ENCODE assay signal across 2 cellular contexts in the genomic region with DNA sequence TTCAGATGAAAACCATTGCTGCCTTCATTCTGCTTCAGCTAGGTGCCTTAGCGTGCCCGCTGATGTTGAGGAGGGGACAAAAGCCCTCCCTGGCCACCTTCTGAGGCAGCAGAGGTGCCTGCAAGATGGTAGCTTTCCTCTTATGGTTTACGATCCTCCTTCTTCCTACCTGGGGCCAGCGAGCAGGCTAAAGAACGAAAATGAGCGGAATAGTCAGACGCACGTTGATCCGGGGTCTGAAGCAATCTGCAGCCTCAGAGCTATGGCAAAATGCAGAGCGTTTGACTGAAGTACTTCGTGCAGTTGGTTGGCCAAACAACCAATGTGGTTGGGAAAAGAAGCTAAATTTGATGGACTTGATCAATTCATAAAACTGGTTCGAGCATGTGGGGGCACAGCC.
TF ChIP-seq lines count a peak whose summit lies in the region.

No MANE protein-coding gene starts in this region.

TF ChIP-seq in GM23338, 12 proteins besides CTCF, POLR2A, EP300 and RAD21 (continued from another document):
- TF ChIP-seq, protein P1, sequence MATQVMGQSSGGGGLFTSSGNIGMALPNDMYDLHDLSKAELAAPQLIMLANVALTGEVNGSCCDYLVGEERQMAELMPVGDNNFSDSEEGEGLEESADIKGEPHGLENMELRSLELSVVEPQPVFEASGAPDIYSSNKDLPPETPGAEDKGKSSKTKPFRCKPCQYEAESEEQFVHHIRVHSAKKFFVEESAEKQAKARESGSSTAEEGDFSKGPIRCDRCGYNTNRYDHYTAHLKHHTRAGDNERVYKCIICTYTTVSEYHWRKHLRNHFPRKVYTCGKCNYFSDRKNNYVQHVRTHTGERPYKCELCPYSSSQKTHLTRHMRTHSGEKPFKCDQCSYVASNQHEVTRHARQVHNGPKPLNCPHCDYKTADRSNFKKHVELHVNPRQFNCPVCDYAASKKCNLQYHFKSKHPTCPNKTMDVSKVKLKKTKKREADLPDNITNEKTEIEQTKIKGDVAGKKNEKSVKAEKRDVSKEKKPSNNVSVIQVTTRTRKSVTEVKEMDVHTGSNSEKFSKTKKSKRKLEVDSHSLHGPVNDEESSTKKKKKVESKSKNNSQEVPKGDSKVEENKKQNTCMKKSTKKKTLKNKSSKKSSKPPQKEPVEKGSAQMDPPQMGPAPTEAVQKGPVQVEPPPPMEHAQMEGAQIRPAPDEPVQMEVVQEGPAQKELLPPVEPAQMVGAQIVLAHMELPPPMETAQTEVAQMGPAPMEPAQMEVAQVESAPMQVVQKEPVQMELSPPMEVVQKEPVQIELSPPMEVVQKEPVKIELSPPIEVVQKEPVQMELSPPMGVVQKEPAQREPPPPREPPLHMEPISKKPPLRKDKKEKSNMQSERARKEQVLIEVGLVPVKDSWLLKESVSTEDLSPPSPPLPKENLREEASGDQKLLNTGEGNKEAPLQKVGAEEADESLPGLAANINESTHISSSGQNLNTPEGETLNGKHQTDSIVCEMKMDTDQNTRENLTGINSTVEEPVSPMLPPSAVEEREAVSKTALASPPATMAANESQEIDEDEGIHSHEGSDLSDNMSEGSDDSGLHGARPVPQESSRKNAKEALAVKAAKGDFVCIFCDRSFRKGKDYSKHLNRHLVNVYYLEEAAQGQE (IDR thresholded peaks at IDR 0.05; ENCODE audit: unreplicated experiment), result no peak
- TF ChIP-seq CREB1 (CRISPR knock-in tag; IDR thresholded peaks at IDR 0.05; ENCODE audit: low read depth) (no peak), ZNF331 (CRISPR knock-in tag; IDR thresholded peaks at IDR 0.05; ENCODE audit: low read depth) (no peak), ZNF114 (CRISPR knock-in tag; IDR thresholded peaks at IDR 0.05) (no peak), NANOG (IDR thresholded peaks at IDR 0.05; ENCODE audit: borderline replicate concordance) (no peak)
- TF ChIP-seq, protein P2, sequence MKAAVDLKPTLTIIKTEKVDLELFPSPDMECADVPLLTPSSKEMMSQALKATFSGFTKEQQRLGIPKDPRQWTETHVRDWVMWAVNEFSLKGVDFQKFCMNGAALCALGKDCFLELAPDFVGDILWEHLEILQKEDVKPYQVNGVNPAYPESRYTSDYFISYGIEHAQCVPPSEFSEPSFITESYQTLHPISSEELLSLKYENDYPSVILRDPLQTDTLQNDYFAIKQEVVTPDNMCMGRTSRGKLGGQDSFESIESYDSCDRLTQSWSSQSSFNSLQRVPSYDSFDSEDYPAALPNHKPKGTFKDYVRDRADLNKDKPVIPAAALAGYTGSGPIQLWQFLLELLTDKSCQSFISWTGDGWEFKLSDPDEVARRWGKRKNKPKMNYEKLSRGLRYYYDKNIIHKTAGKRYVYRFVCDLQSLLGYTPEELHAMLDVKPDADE (IDR thresholded peaks at IDR 0.05), result no peak

TF ChIP-seq in H1, 55 proteins besides CTCF, POLR2A, EP300 and RAD21 (continued from another document):
- TF ChIP-seq FOSL1 (IDR thresholded peaks at IDR 0.05; ENCODE audit: insufficient read depth, low read depth, low read length) (no peak), POLR2AphosphoS5 (IDR thresholded peaks at IDR 0.05; ENCODE audit: low read depth, low read length) (no peak), EGR1 (IDR thresholded peaks at IDR 0.05; ENCODE audit: borderline replicate concordance, low read depth, low read length) (no peak), JUND (IDR thresholded peaks at IDR 0.05; ENCODE audit: low read length) (no peak), KDM5A (IDR thresholded peaks at IDR 0.05; ENCODE audit: low read length) (no peak), CBX8 (IDR thresholded peaks at IDR 0.05; ENCODE audit: borderline replicate concordance, low read depth, low read length) (no peak), HDAC6 (IDR thresholded peaks at IDR 0.05; ENCODE audit: low read depth, low read length) (no peak), RXRA (IDR thresholded peaks at IDR 0.05; ENCODE audit: insufficient read depth, low read depth, low read length) (no peak)
- TF ChIP-seq, protein P3, sequence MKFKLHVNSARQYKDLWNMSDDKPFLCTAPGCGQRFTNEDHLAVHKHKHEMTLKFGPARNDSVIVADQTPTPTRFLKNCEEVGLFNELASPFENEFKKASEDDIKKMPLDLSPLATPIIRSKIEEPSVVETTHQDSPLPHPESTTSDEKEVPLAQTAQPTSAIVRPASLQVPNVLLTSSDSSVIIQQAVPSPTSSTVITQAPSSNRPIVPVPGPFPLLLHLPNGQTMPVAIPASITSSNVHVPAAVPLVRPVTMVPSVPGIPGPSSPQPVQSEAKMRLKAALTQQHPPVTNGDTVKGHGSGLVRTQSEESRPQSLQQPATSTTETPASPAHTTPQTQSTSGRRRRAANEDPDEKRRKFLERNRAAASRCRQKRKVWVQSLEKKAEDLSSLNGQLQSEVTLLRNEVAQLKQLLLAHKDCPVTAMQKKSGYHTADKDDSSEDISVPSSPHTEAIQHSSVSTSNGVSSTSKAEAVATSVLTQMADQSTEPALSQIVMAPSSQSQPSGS (IDR thresholded peaks at IDR 0.05; ENCODE audit: low read length), result no peak
TF ChIP-seq in H1: peak in this region for 0.
